Comparison of ENCODE assay signal across 8 cellular contexts in the genomic region with DNA sequence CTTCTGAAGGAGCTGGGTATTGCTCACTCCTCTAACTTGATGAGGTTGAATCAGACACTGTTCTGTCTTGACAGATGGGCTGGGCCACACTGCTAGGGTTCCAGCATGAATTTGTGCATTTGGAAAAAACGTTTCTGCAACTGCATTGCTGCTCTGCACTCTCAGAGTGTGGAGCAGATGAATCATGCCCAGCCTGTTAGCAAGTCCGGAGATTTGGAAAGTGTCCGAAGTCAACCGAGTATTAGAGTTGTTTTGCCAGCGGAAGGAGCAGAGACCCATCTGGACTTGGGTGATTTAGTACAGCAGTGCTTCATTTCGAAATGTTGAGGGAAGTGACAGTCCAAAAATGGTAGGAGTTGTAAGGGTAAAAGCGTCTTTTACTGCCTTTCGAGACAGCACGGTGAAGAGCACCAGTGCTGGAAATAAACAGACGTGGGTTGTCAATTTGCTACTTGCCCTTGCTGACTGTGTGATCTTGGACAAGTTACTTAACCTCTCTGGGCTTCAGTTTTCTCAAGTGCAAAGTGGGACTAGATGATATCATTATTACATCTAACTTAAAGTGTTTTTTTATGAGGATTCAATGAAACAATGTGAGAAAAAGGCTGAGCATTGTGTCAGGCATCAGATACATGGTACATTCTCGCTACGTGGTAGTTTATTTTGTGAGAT.
DNase-seq lines count a peak whose midpoint lies in the region; ATAC-seq lines count a peak whose summit lies in the region.

No MANE protein-coding gene starts in this region.

- DNase-seq in NOMO-1 (lab: John Stamatoyannopoulos, UW; ENCODE audit: unreplicated experiment in 2 of 2) (peak; percentile 52 to 76), occipital lobe (lab: John Stamatoyannopoulos, UW) (peak; percentile 22), kidney tubule cell (ENCODE audit: low spot score) (no peak), CD1c-positive myeloid dendritic cell (ENCODE audit: extremely low spot score) (no peak), LoVo (ENCODE audit: low spot score) (no peak)

- ATAC-seq in esophagus mucosa (peak; percentile 49), GM18870 (IDR thresholded peaks at IDR 0.05; ENCODE audit: unreplicated experiment) (no peak)

- no peaks in the 10 kb centered on the region for H3K36me3 ChIP-seq in BLaER1

- H3K4me3 ChIP-seq in BLaER1, result peak overlapping the region; percentile 41; the same call in 1 of the 2 replicates

- peak overlapping the region; percentile 88 for H3K4me2 ChIP-seq in BLaER1

- peaks cover 99% of the 10 kb centered on the region for H4K20me1 ChIP-seq in BLaER1

- no peak overlapping the region for H3K9ac ChIP-seq in BLaER1

- H3K27ac ChIP-seq in BLaER1, result no peak overlapping the region

- no peaks in the 10 kb centered on the region for H3K27me3 ChIP-seq in BLaER1

- no peaks in the 10 kb centered on the region for H3K9me3 ChIP-seq in BLaER1

- peaks cover 79% of the 10 kb centered on the region for H3K4me1 ChIP-seq in BLaER1

Comparison
In these comparisons a context has a peak if more than half of its experiments do, and no peak if none do; other contexts are left out.
1. DNase-seq: peak in NOMO-1 (2 of 2) and occipital lobe (single experiment); none in kidney tubule cell (single experiment), CD1c-positive myeloid dendritic cell (single experiment) and LoVo (single experiment).